13 cellular contexts compared by ENCODE assay signal in genomic region chr4:190173428-190173827, GRCh38. TPM values are rescaled to one million over a fixed set of nuclear protein-coding genes. Genes with fewer than 3 reads are reported as not detected.
DNase-seq lines count a peak whose midpoint lies in the region; ATAC-seq and TF ChIP-seq lines count a peak whose summit lies in the region.
"Not testable (repeated sequence)": the region's sequence is repeated elsewhere in the genome, so short reads cannot be mapped to it uniquely, and the experiment has no call there.
"Had no signal": no experiment of that assay in that cellular context is flagged by ENCODE, and none has a peak within 500 bp of the region (broad histone marks: within the 10 kb centered on the region; RNA-seq: fewer than 3 reads in every experiment).

DUX4 (plus strand) TSS chr4:190173774; CDS start chr4:190173774, 0 bp downstream.

- H3K9me3 Mint-ChIP-seq in memory B cell, natural killer cell: not testable (repeated sequence)

- 76 to 77% methylated on average over 5 to 25 of the region's 32 CpGs; no CpG with 5 or more reads in 3 of the 5 donors for WGBS in spleen, 5 donors

- not testable (repeated sequence) for TF ChIP-seq POLR2A in spleen (IDR thresholded peaks at IDR 0.05)

- not testable (repeated sequence) for H3K4me1 ChIP-seq in spleen

- H3K36me3 ChIP-seq in spleen, result not testable (repeated sequence)

- H3K4me3 Mint-ChIP-seq in memory B cell, natural killer cell: not testable (repeated sequence)

- intact Hi-C loops in natural killer cell (cut with micrococcal nuclease); spleen (cut with DNase I; ENCODE audit: low total_unique reads): not testable (repeated sequence)

- H3K27ac Mint-ChIP-seq in memory B cell, natural killer cell: not testable (repeated sequence)

- not testable (repeated sequence) for H3K36me3 Mint-ChIP-seq in memory B cell, natural killer cell

- peak; percentile 6 for DNase-seq in central memory CD4-positive, alpha-beta T cell
- DNase-seq in memory B cell (ENCODE audit: low spot score in 2 of 2) (peak; percentile 18 to 32), natural killer cell (peak; percentile 34), spleen (peak; percentile 76)

- not testable (repeated sequence) for H3K27me3 ChIP-seq in spleen (replicated peaks in 1 of 7)

- H3K27ac ChIP-seq in spleen, result not testable (repeated sequence)

- not testable (repeated sequence) for H3K9me3 ChIP-seq in spleen

- not testable (repeated sequence) for ATAC-seq in memory B cell (ENCODE audit: low read depth); natural killer cell

- not testable (repeated sequence) for H3K4me3 ChIP-seq in spleen

- H3K27me3 Mint-ChIP-seq in memory B cell; natural killer cell (ENCODE audit: low read depth in 2 of 2): not testable (repeated sequence)

- H3K4me1 Mint-ChIP-seq in memory B cell, natural killer cell: not testable (repeated sequence)

- TF ChIP-seq CTCF in natural killer cell (IDR thresholded peaks at IDR 0.05); spleen (IDR thresholded peaks at IDR 0.05 in 8 of 11, conservative IDR thresholded peaks at IDR 0.05 in 3 of 11): not testable (repeated sequence)

RNA-seq across cellular contexts. Expression of gene DUX4, which starts in this region (rescaled TPM):
- total RNA-seq in natural killer cell, result not detected
- total RNA-seq in spleen, result not detected
- polyA plus RNA-seq in spleen, result not detected
- total RNA-seq: A673; CD4-positive, alpha-beta memory T cell; CD4-positive, CD25-positive, alpha-beta regulatory T cell; CD8-positive, alpha-beta memory T cell; Daoy; G401; GM12878 had no signal
- polyA plus RNA-seq: AG04450; CD14-positive monocyte; CD4-positive, alpha-beta memory T cell; CD4-positive, CD25-positive, alpha-beta regulatory T cell; CD8-positive, alpha-beta memory T cell; GM12878 had no signal

Comparison
In these comparisons a context has a peak if more than half of its experiments do, and no peak if none do; other contexts are left out.
1. Peak in DNase-seq in natural killer cell; RNA of the gene not detected or under 1 TPM.
2. Peak in DNase-seq in spleen; RNA of the gene not detected or under 1 TPM.
3. DNase-seq: peak in every context shown above with its lines; median percentile 76 in spleen; 34 in natural killer cell; 25 in memory B cell; 6 in central memory CD4-positive, alpha-beta T cell.